In genomic region chr16:10130482-10130996, GRCh38 we compare ENCODE assay signal across 13 cellular contexts. TPM values are rescaled to one million over a fixed set of nuclear protein-coding genes. Genes with fewer than 3 reads are reported as not detected.
"Had no signal": no experiment of that assay in that cellular context is flagged by ENCODE, and none has a peak within 500 bp of the region (broad histone marks: within the 10 kb centered on the region; RNA-seq: fewer than 3 reads in every experiment).

No MANE protein-coding gene starts in this region.

- H3K4me3 ChIP-seq: lower lobe of right lung, psoas muscle, right lobe of liver, thyroid gland, uterus had no signal

- H3K27ac ChIP-seq: foreskin keratinocyte, lower lobe of right lung, psoas muscle, right lobe of liver, thyroid gland had no signal

- H3K36me3 ChIP-seq: lower lobe of right lung, right lobe of liver, thyroid gland, uterus had no signal

- DNase-seq: activated CD4-positive, alpha-beta T cell treated with anti-CD3 and anti-CD28 coated beads, Interleukin-2, amount 10 ng/mL, durations not matched to agents 7 days and 5 days; activated CD8-positive, alpha-beta memory T cell treated with anti-CD3 and anti-CD28 coated beads for 24 hours; activated naive CD8-positive, alpha-beta T cell treated with anti-CD3 and anti-CD28 coated beads for 36 hours; foreskin keratinocyte; lower lobe of right lung; psoas muscle; right lobe of liver; thyroid gland; uterus had no signal

- H3K9me3 ChIP-seq: lower lobe of right lung, psoas muscle, right lobe of liver, thyroid gland, uterus had no signal

- H3K27me3 ChIP-seq: foreskin keratinocyte, right lobe of liver, thyroid gland, uterus had no signal

- H3K4me1 ChIP-seq: foreskin keratinocyte, lower lobe of right lung, psoas muscle, right lobe of liver, thyroid gland, uterus had no signal

RNA-seq across cellular contexts. Expression of gene GRIN2A, which starts 51.7 kb away (rescaled TPM):
- total RNA-seq: activated CD4-positive, alpha-beta T cell treated with anti-CD3 and anti-CD28 coated beads, Interleukin-2, amount 10 ng/mL, durations not matched to agents 7 days and 5 days; activated naive CD8-positive, alpha-beta T cell treated with anti-CD3 and anti-CD28 coated beads for 36 hours; activated T-helper 1 cell treated with anti-CD3 and anti-CD28 coated beads, Interleukin-12 subunit alpha, Interleukin-12 subunit beta, Interleukin-2, Interleukin-4 antibody, amounts not matched to agents 30 ng/mL and 10 ng/mL and 1 ng/mL, durations not matched to agents 14 hours and 24 hours and 36 hours; chondrocyte; foreskin keratinocyte; myocyte; right lobe of liver; T-helper 2 cell treated with Interferon-gamma antibody and Interleukin-4, amounts not matched to agents 100 ng/mL and 5 ng/mL, for 36 hours had no signal
- polyA plus RNA-seq: foreskin keratinocyte had no signal
